ENCODE assay signal across 18 cellular contexts in genomic region chr3:33575313-33575712, GRCh38.
"Had no signal": no experiment of that assay in that cellular context is flagged by ENCODE, and none has a peak within 500 bp of the region (broad histone marks: within the 10 kb centered on the region; RNA-seq: fewer than 3 reads in every experiment).

No MANE protein-coding gene starts in this region.

- ATAC-seq: activated naive CD4-positive, alpha-beta T cell treated with anti-CD3 and anti-CD28 coated beads, Interleukin-2, amount 50 U/mL, for 72 hours; activated T-helper 17 cell treated with anti-CD3 and anti-CD28 coated beads, Interleukin-2, amount 50 U/mL, for 72 hours; foreskin keratinocyte; stimulated activated naive B cell treated with anti-CD40 and anti-IgM and Interleukin-4, amounts not matched to agents 10 μg/mL and 1 μg/mL and 100 μg/mL, for 72 hours; WTC11 had no signal

- H3K27me3 ChIP-seq: foreskin keratinocyte, neural progenitor cell, sigmoid colon, transverse colon, uterus had no signal

- H3K9me3 ChIP-seq: sigmoid colon, transverse colon, uterus had no signal

- H3K4me1 ChIP-seq: transverse colon, uterus had no signal

- H3K4me3 ChIP-seq: neural progenitor cell, sigmoid colon, smooth muscle cell, transverse colon, uterus had no signal

- H3K36me3 ChIP-seq: uterus had no signal

- H2AFZ ChIP-seq: neural progenitor cell had no signal

- DNase-seq: activated T-cell treated with anti-CD3 and anti-CD28 coated beads, Interleukin-2, amount 50 U/mL, for 24 hours; aorta; effector CD4-positive, alpha-beta T cell; foreskin keratinocyte; mesendoderm; naive B cell; posterior cingulate gyrus; sigmoid colon; stimulated activated CD4-positive, alpha-beta T cell treated with anti-CD3 and anti-CD28 coated beads, Interleukin-15, amount 100 ng/mL, for 24 hours; stimulated activated CD8-positive, alpha-beta memory T cell treated with anti-CD3 and anti-CD28 coated beads, Interleukin-4, amount 100 ng/mL, for 48 hours; stimulated activated naive B cell treated with anti-CD40 and anti-IgM and Interleukin-4, amounts not matched to agents 10 μg/mL and 1 μg/mL and 100 μg/mL, for 72 hours; transverse colon; uterus had no signal

- H3K4me2 ChIP-seq: neural progenitor cell, smooth muscle cell had no signal

- H3K9ac ChIP-seq: neural progenitor cell had no signal

- H3K27ac ChIP-seq: foreskin keratinocyte, sigmoid colon, transverse colon, uterus had no signal
